ENCODE assay signal across 1 cellular context in genomic region chr16:87382023-87382785, GRCh38.
A peak's percentile ranks its signal among the peaks of the same experiment; 100 is the strongest.
TF ChIP-seq lines count a peak whose summit lies in the region.

No MANE protein-coding gene starts in this region.

TF ChIP-seq in HepG2, 621 proteins besides CTCF, POLR2A, EP300 and RAD21 (continued from another document and continues in another):
- TF ChIP-seq ZNF280D (CRISPR knock-in tag; IDR thresholded peaks at IDR 0.05) (no peak; the same call in 1 of the 2 replicates), THAP11 (CRISPR knock-in tag; IDR thresholded peaks at IDR 0.05) (peak; percentile 68; the same call in 1 of the 2 replicates), HNF1B (CRISPR knock-in tag; IDR thresholded peaks at IDR 0.05) (peak; percentile 80), ZNF704 (CRISPR knock-in tag; IDR thresholded peaks at IDR 0.05; ENCODE audit: borderline replicate concordance) (peak; percentile 35; the same call in 1 of the 2 replicates), PAWR (CRISPR knock-in tag; IDR thresholded peaks at IDR 0.05; ENCODE audit: borderline replicate concordance) (peak; percentile 15; the same call in 1 of the 2 replicates), ZNF570 (CRISPR knock-in tag; IDR thresholded peaks at IDR 0.05; ENCODE audit: borderline replicate concordance) (peak; percentile 78; the same call in 1 of the 2 replicates), ZNF543 (CRISPR knock-in tag; IDR thresholded peaks at IDR 0.05) (peak; percentile 94), BRD4 (CRISPR knock-in tag; IDR thresholded peaks at IDR 0.05) (no peak), ZNF790 (CRISPR knock-in tag; IDR thresholded peaks at IDR 0.05; ENCODE audit: borderline replicate concordance) (no peak), ZNF10 (CRISPR knock-in tag; IDR thresholded peaks at IDR 0.05; ENCODE audit: borderline replicate concordance, low read depth) (no peak), ZNF205 (CRISPR knock-in tag; IDR thresholded peaks at IDR 0.05) (peak; percentile 52; the same call in 1 of the 2 replicates), ZBTB3 (CRISPR knock-in tag; IDR thresholded peaks at IDR 0.05; ENCODE audit: borderline replicate concordance, low read depth) (peak; percentile 90; the same call in 1 of the 2 replicates), GFI1 (CRISPR knock-in tag; IDR thresholded peaks at IDR 0.05; ENCODE audit: borderline replicate concordance) (peak; percentile 91), KLF13 (CRISPR knock-in tag; IDR thresholded peaks at IDR 0.05) (no peak), SP1 (IDR thresholded peaks at IDR 0.05) (no peak), SP1 (CRISPR knock-in tag; IDR thresholded peaks at IDR 0.05) (peak; percentile 29; the same call in 1 of the 2 replicates), ZNF121 (CRISPR knock-in tag; IDR thresholded peaks at IDR 0.05) (peak; percentile 58; the same call in 1 of the 2 replicates), ZNF784 (CRISPR knock-in tag; IDR thresholded peaks at IDR 0.05; ENCODE audit: borderline replicate concordance) (peak; percentile 61; the same call in 1 of the 2 replicates), FOXJ3 (CRISPR knock-in tag; IDR thresholded peaks at IDR 0.05; ENCODE audit: borderline replicate concordance) (peak; percentile 99), ZBTB34 (CRISPR knock-in tag; IDR thresholded peaks at IDR 0.05) (peak; percentile 83; the same call in 1 of the 2 replicates), ZNF572 (CRISPR knock-in tag; IDR thresholded peaks at IDR 0.05) (no peak; the same call in 1 of the 2 replicates), NR2C2 (CRISPR knock-in tag; IDR thresholded peaks at IDR 0.05; ENCODE audit: borderline replicate concordance) (peak; percentile 91), SRSF4 (IDR thresholded peaks at IDR 0.05; ENCODE audit: low read depth, low read length, poor library complexity, severe bottlenecking) (no peak), CREB3 (CRISPR knock-in tag; IDR thresholded peaks at IDR 0.05) (peak; percentile 33; the same call in 1 of the 2 replicates), ATM (IDR thresholded peaks at IDR 0.05; ENCODE audit: borderline replicate concordance) (no peak), MAFF (IDR thresholded peaks at IDR 0.05; ENCODE audit: low read depth, low read length) (peak; percentile 24; the same call in 1 of the 2 replicates), ZNF354B (CRISPR knock-in tag; IDR thresholded peaks at IDR 0.05) (peak; percentile 65; the same call in 1 of the 2 replicates), ATF7 (IDR thresholded peaks at IDR 0.05) (0 out of 2 replicates have a peak, but pooled peaks have one; percentile 25), ATF7 (CRISPR knock-in tag; IDR thresholded peaks at IDR 0.05) (peak; percentile 66), POLR2AphosphoS5 (IDR thresholded peaks at IDR 0.05; ENCODE audit: low read depth, low read length) (peak; percentile 42; the same call in 1 of the 2 replicates), TCF12 (IDR thresholded peaks at IDR 0.05) (no peak), TCF12 (CRISPR knock-in tag; IDR thresholded peaks at IDR 0.05) (peak; percentile 99), BRCA1 (CRISPR knock-in tag; IDR thresholded peaks at IDR 0.05) (no peak), PRDM4 (CRISPR knock-in tag; IDR thresholded peaks at IDR 0.05; ENCODE audit: borderline replicate concordance) (no peak), TOE1 (CRISPR knock-in tag; IDR thresholded peaks at IDR 0.05) (no peak), SMYD3 (CRISPR knock-in tag; IDR thresholded peaks at IDR 0.05) (peak; percentile 95)
- TF ChIP-seq, protein P1, sequence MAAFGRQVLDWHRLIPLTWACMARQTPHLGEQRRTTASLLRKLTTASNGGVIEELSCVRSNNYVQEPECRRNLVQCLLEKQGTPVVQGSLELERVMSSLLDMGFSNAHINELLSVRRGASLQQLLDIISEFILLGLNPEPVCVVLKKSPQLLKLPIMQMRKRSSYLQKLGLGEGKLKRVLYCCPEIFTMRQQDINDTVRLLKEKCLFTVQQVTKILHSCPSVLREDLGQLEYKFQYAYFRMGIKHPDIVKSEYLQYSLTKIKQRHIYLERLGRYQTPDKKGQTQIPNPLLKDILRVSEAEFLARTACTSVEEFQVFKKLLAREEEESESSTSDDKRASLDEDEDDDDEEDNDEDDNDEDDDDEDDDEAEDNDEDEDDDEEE (CRISPR knock-in tag; IDR thresholded peaks at IDR 0.05) = no peak
- TF ChIP-seq, protein P2, sequence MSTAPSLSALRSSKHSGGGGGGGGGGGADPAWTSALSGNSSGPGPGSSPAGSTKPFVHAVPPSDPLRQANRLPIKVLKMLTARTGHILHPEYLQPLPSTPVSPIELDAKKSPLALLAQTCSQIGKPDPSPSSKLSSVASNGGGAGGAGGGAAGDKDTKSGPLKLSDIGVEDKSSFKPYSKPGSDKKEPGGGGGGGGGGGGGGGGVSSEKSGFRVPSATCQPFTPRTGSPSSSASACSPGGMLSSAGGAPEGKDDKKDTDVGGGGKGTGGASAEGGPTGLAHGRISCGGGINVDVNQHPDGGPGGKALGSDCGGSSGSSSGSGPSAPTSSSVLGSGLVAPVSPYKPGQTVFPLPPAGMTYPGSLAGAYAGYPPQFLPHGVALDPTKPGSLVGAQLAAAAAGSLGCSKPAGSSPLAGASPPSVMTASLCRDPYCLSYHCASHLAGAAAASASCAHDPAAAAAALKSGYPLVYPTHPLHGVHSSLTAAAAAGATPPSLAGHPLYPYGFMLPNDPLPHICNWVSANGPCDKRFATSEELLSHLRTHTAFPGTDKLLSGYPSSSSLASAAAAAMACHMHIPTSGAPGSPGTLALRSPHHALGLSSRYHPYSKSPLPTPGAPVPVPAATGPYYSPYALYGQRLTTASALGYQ (CRISPR knock-in tag; IDR thresholded peaks at IDR 0.05) = peak; percentile 100
- TF ChIP-seq, protein P3, sequence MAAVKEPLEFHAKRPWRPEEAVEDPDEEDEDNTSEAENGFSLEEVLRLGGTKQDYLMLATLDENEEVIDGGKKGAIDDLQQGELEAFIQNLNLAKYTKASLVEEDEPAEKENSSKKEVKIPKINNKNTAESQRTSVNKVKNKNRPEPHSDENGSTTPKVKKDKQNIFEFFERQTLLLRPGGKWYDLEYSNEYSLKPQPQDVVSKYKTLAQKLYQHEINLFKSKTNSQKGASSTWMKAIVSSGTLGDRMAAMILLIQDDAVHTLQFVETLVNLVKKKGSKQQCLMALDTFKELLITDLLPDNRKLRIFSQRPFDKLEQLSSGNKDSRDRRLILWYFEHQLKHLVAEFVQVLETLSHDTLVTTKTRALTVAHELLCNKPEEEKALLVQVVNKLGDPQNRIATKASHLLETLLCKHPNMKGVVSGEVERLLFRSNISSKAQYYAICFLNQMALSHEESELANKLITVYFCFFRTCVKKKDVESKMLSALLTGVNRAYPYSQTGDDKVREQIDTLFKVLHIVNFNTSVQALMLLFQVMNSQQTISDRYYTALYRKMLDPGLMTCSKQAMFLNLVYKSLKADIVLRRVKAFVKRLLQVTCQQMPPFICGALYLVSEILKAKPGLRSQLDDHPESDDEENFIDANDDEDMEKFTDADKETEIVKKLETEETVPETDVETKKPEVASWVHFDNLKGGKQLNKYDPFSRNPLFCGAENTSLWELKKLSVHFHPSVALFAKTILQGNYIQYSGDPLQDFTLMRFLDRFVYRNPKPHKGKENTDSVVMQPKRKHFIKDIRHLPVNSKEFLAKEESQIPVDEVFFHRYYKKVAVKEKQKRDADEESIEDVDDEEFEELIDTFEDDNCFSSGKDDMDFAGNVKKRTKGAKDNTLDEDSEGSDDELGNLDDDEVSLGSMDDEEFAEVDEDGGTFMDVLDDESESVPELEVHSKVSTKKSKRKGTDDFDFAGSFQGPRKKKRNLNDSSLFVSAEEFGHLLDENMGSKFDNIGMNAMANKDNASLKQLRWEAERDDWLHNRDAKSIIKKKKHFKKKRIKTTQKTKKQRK (IDR thresholded peaks at IDR 0.05; ENCODE audit: low read length) = no peak
- TF ChIP-seq, protein P4, sequence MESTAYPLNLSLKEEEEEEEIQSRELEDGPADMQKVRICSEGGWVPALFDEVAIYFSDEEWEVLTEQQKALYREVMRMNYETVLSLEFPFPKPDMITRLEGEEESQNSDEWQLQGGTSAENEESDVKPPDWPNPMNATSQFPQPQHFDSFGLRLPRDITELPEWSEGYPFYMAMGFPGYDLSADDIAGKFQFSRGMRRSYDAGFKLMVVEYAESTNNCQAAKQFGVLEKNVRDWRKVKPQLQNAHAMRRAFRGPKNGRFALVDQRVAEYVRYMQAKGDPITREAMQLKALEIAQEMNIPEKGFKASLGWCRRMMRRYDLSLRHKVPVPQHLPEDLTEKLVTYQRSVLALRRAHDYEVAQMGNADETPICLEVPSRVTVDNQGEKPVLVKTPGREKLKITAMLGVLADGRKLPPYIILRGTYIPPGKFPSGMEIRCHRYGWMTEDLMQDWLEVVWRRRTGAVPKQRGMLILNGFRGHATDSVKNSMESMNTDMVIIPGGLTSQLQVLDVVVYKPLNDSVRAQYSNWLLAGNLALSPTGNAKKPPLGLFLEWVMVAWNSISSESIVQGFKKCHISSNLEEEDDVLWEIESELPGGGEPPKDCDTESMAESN (CRISPR knock-in tag; conservative IDR thresholded peaks at IDR 0.05) = 0 out of 2 replicates have a peak, but pooled peaks have one; percentile 25
